ENCODE assay signal across 24 cellular contexts in genomic region chr3:186121968-186122367, GRCh38. TPM values are rescaled to one million over a fixed set of nuclear protein-coding genes. Genes with fewer than 3 reads are reported as not detected.
A peak's percentile ranks its signal among the peaks of the same experiment; 100 is the strongest.
DNase-seq lines count a peak whose midpoint lies in the region; ATAC-seq, FAIRE-seq and TF ChIP-seq lines count a peak whose summit lies in the region.
"Had no signal": no experiment of that assay in that cellular context is flagged by ENCODE, and none has a peak within 500 bp of the region (broad histone marks: within the 10 kb centered on the region; RNA-seq: fewer than 3 reads in every experiment).

No MANE protein-coding gene starts in this region.

- peak overlapping the region; percentile 46 to 50 for H3K4me2 ChIP-seq in H1 (ENCODE audit: insufficient read depth in 1 of 2, low read depth in 2 of 2, low read length in 2 of 2)

- BruUV-seq in A673 (replicated peaks; lab: Mats Ljungman, UMichigan): no TSS peak

- no peak overlapping the region for H3K23ac ChIP-seq in H1 (ENCODE audit: insufficient read length)

- peak overlapping the region; percentile 12 for H2BK120ac ChIP-seq in H1 (replicated peaks; ENCODE audit: low read depth, low read length)

- no peak overlapping the region for H4K8ac ChIP-seq in H1 (ENCODE audit: extremely low read depth, insufficient read depth, low read length)

- H3K18ac ChIP-seq in H1 (ENCODE audit: extremely low read depth, low read length): peak overlapping the region; percentile 71

- TF ChIP-seq CTCF in H1 (IDR thresholded peaks at IDR 0.05; ENCODE audit: control extremely low read depth in 1 of 3, insufficient read depth in 1 of 3, low read depth in 1 of 3, low read length in 3 of 3) (no peak), lower lobe of right lung (IDR thresholded peaks at IDR 0.05) (no peak), type B pancreatic cell (conservative IDR thresholded peaks at IDR 0.05) (no peak), psoas muscle (IDR thresholded peaks at IDR 0.05) (no peak), A673 (conservative IDR thresholded peaks at IDR 0.05; ENCODE audit: low read depth, low read length) (no peak)

- TF ChIP-seq RAD21 in H1 (IDR thresholded peaks at IDR 0.05 in 1 of 2, conservative IDR thresholded peaks at IDR 0.05 in 1 of 2; ENCODE audit: low read depth in 2 of 2, low read length in 2 of 2): no peak

- CTCF ChIA-PET in H1 (lab: Charles Lee; ENCODE audit: partially characterized antibody) (interaction anchor here (0.8 to 1.2 kb wide), 5 partner anchors 8 to 108 kb away, joined by 3 to 4 read pairs (median 4); no protein-coding TSS in a partner anchor), A673 (lab: Charles Lee) (no interaction called here)

- no peak overlapping the region for H3K14ac ChIP-seq in H1 (ENCODE audit: insufficient read length)

- peak overlapping the region; percentile 91 for H3K27ac Mint-ChIP-seq in type B pancreatic cell
- H3K27ac Mint-ChIP-seq: activated naive CD4-positive, alpha-beta T cell treated with anti-CD3 and anti-CD28 coated beads, Interleukin-2, amount 50 U/mL, for 72 hours; activated T-cell treated with anti-CD3 and anti-CD28 coated beads, Interleukin-2, amount 50 U/mL, for 72 hours; CD4-positive, CD25-positive, alpha-beta regulatory T cell; stimulated activated naive B cell treated with anti-CD40 and anti-IgM and Interleukin-4, amounts not matched to agents 10 μg/mL and 1 μg/mL and 100 μg/mL, for 72 hours had no signal

- H3K4me3 Mint-ChIP-seq in type B pancreatic cell: peak overlapping the region; percentile 5
- H3K4me3 Mint-ChIP-seq: activated T-cell treated with anti-CD3 and anti-CD28 coated beads, Interleukin-2, amount 50 U/mL, for 72 hours; CD4-positive, CD25-positive, alpha-beta regulatory T cell; stimulated activated naive B cell treated with anti-CD40 and anti-IgM and Interleukin-4, amounts not matched to agents 10 μg/mL and 1 μg/mL and 100 μg/mL, for 72 hours had no signal

- peak overlapping the region; percentile 68; the same call in 1 of the 2 replicates for H2BK12ac ChIP-seq in H1 (ENCODE audit: low read depth, low read length)

- H4K20me1 ChIP-seq in H1 (replicated peaks in 1 of 2; ENCODE audit: control insufficient read depth in 1 of 2, insufficient read depth in 2 of 2, low read length in 2 of 2): peaks cover 0 to 3% of the 10 kb centered on the region in 2 experiments

- H3K4me3 ChIP-seq in H1 (ENCODE audit: extremely low read depth in 1 of 4, insufficient read depth in 2 of 4, low read depth in 3 of 4, low read length in 4 of 4) (0 out of 8 replicates have a peak overlapping the region, but pooled peaks of 1 of the 4 experiments have one; percentile 1), lower lobe of right lung (peak overlapping the region; percentile 11), psoas muscle (no peak overlapping the region), A673 (ENCODE audit: low read depth, low read length, poor library complexity, severe bottlenecking) (no peak overlapping the region)
- H3K4me3 ChIP-seq: gastrocnemius medialis, SK-N-MC, tibial nerve had no signal

- H3K23me2 ChIP-seq in H1 (ENCODE audit: low read depth, low read length): peaks cover 17% of the 10 kb centered on the region; the same call in 1 of the 2 replicates

- H3K79me1 ChIP-seq in H1 (ENCODE audit: low read depth, low read length): no peaks in the 10 kb centered on the region

- DNase-seq in Right ventricle myocardium superior (no peak), Right ventricle myocardium inferior (ENCODE audit: missing footprints) (no peak), H1 (ENCODE audit: low read depth in 1 of 2, low spot score in 2 of 2) (peak in 1 of 2 experiments; percentile 59), lower lobe of right lung (peak; percentile 51), type B pancreatic cell (ENCODE audit: extremely low spot score, unreplicated experiment) (no peak), NCI-H2107 treated with DMSO at 0.1 percent for 48 hours (lab: John Stamatoyannopoulos, UW; ENCODE audit: unreplicated experiment) (no peak), psoas muscle (no peak), A673 (ENCODE audit: low spot score) (no peak)
- DNase-seq: activated CD8-positive, alpha-beta memory T cell treated with anti-CD3 and anti-CD28 coated beads for 24 hours; activated T-cell treated with anti-CD3 and anti-CD28 coated beads, Interleukin-2, amount 50 U/mL, for 72 hours; CD4-positive, CD25-positive, alpha-beta regulatory T cell; DND-41; gastrocnemius medialis; GOT3; KBM-7; NCI-H1048; NCI-H69; stimulated activated naive B cell treated with anti-CD40 and anti-IgM and Interleukin-4, amounts not matched to agents 10 μg/mL and 1 μg/mL and 100 μg/mL, for 72 hours; T-helper 9 cell had no signal

- intact Hi-C loops in Right ventricle myocardium superior (cut with DNase I) (no loop called here), Right ventricle myocardium inferior (cut with DNase I) (no loop called here), lower lobe of right lung (cut with DNase I) (no loop called here), psoas muscle (cut with DNase I) (no loop called here), A673 (cut with micrococcal nuclease; ENCODE audit: unreplicated experiment) (no loop called here)

- no peak overlapping the region for H2BK15ac ChIP-seq in H1 (ENCODE audit: low read length)

- no peak overlapping the region for H4K5ac ChIP-seq in H1 (ENCODE audit: insufficient read length, low read depth, low read length)

- H3K79me2 ChIP-seq in H1 (ENCODE audit: control insufficient read depth in 1 of 2, insufficient read depth in 2 of 2, low read length in 2 of 2): no peaks in the 10 kb centered on the region

- peaks cover 2% of the 10 kb centered on the region for H3K27me3 Mint-ChIP-seq in type B pancreatic cell

- H3K56ac ChIP-seq in H1 (replicated peaks; ENCODE audit: insufficient read length, low read depth, low read length): no peak overlapping the region

- H3K9me3 ChIP-seq in H1 (ENCODE audit: insufficient read depth in 2 of 2, low read depth in 1 of 2, low read length in 1 of 2) (no peaks in the 10 kb centered on the region), lower lobe of right lung (no peaks in the 10 kb centered on the region), psoas muscle (no peaks in the 10 kb centered on the region), A673 (ENCODE audit: low read depth, low read length, poor library complexity, severe bottlenecking) (no peaks in the 10 kb centered on the region)
- H3K9me3 ChIP-seq: gastrocnemius medialis, tibial nerve had no signal

- peaks cover 33% of the 10 kb centered on the region for H3K4me1 Mint-ChIP-seq in type B pancreatic cell (ENCODE audit: unreplicated experiment)
- H3K4me1 Mint-ChIP-seq: CD4-positive, CD25-positive, alpha-beta regulatory T cell had no signal

- no peak overlapping the region for H2BK20ac ChIP-seq in H1 (ENCODE audit: low read length)

- no peak overlapping the region for H4K91ac ChIP-seq in H1 (replicated peaks; ENCODE audit: insufficient read length, low read length)

- peaks cover 5% of the 10 kb centered on the region for H3K9me3 Mint-ChIP-seq in type B pancreatic cell
- H3K9me3 Mint-ChIP-seq: stimulated activated naive B cell treated with anti-CD40 and anti-IgM and Interleukin-4, amounts not matched to agents 10 μg/mL and 1 μg/mL and 100 μg/mL, for 72 hours had no signal

- POLR2A ChIA-PET in H1 (lab: Charles Lee; ENCODE audit: partially characterized antibody) (interaction anchor here (0.7 to 5.9 kb wide), 3 partner anchors 13 to 71 kb away, joined by 3 to 42 read pairs (median 9); partner anchors contain the start of gene ETV5), A673 (lab: Charles Lee; ENCODE audit: low non-redundant PET) (interaction anchor here (0.6 kb wide), 1 partner anchor 358 kb away, joined by 6 read pairs; no protein-coding TSS in a partner anchor)

- H3K4me1 ChIP-seq in H1 (replicated peaks in 1 of 4; ENCODE audit: control insufficient read depth in 3 of 4, insufficient read depth in 4 of 4, low read length in 3 of 4): peaks cover 3 to 11% (median 8%) of the 10 kb centered on the region in 4 experiments; a peak in 4 of 7 replicates
- H3K4me1 ChIP-seq in lower lobe of right lung: peaks cover 5% of the 10 kb centered on the region
- no peaks in the 10 kb centered on the region for H3K4me1 ChIP-seq in psoas muscle
- peaks cover 14% of the 10 kb centered on the region for H3K4me1 ChIP-seq in A673 (ENCODE audit: insufficient read depth, low read length, poor library complexity, severe bottlenecking)
- H3K4me1 ChIP-seq: gastrocnemius medialis, tibial nerve had no signal

- no peak overlapping the region for H3K4ac ChIP-seq in H1 (replicated peaks; ENCODE audit: insufficient read length, low read depth, low read length)

- TF ChIP-seq POLR2A in H1 (IDR thresholded peaks at IDR 0.05; ENCODE audit: control extremely low read depth in 1 of 2, low read depth in 2 of 2, low read length in 2 of 2): peak in 1 of 2 experiments; percentile 52; a peak in 1 of 3 replicates

- peak overlapping the region; percentile 78; the same call in 1 of the 2 replicates for H2AFZ ChIP-seq in H1 (ENCODE audit: low read length)

- peak; percentile 70 for FAIRE-seq in H1 (lab: Jason Lieb, UNC)
- FAIRE-seq: GM18507 had no signal

- H3K9ac ChIP-seq in H1 (replicated peaks in 1 of 4; ENCODE audit: extremely low read depth in 1 of 4, low read depth in 3 of 4, low read length in 3 of 4): no peak overlapping the region

- H2BK5ac ChIP-seq in H1 (ENCODE audit: low read depth, low read length): no peak overlapping the region; the same call in 1 of the 2 replicates

- H3K27ac ChIP-seq in H1 (ENCODE audit: low read depth, low read length): no peak overlapping the region
- H3K27ac ChIP-seq in lower lobe of right lung: peak overlapping the region; percentile 48
- H3K27ac ChIP-seq in psoas muscle: no peak overlapping the region
- H3K27ac ChIP-seq in A673 (ENCODE audit: low read depth, low read length, poor library complexity, severe bottlenecking): no peak overlapping the region
- H3K27ac ChIP-seq: gastrocnemius medialis, SK-N-MC, tibial nerve had no signal

- H3K36me3 Mint-ChIP-seq in type B pancreatic cell: no peaks in the 10 kb centered on the region
- H3K36me3 Mint-ChIP-seq: activated naive CD4-positive, alpha-beta T cell treated with anti-CD3 and anti-CD28 coated beads, Interleukin-2, amount 50 U/mL, for 72 hours; CD4-positive, CD25-positive, alpha-beta regulatory T cell; stimulated activated naive B cell treated with anti-CD40 and anti-IgM and Interleukin-4, amounts not matched to agents 10 μg/mL and 1 μg/mL and 100 μg/mL, for 72 hours had no signal

- no peak overlapping the region for H2AK5ac ChIP-seq in H1 (ENCODE audit: low read depth, low read length)

- no peak for TF ChIP-seq EP300 in H1 (IDR thresholded peaks at IDR 0.05; ENCODE audit: borderline replicate concordance in 1 of 2, low read depth in 2 of 2, low read length in 2 of 2)

- H3K36me3 ChIP-seq in H1 (ENCODE audit: control insufficient read depth in 2 of 4, insufficient read depth in 4 of 4, low read length in 3 of 4) (no peaks in the 10 kb centered on the region; a peak in 1 of 8 replicates), lower lobe of right lung (no peaks in the 10 kb centered on the region), psoas muscle (ENCODE audit: insufficient read depth in 1 of 2, low read depth in 1 of 2) (no peaks in the 10 kb centered on the region), A673 (ENCODE audit: insufficient read depth, low read length, poor library complexity, severe bottlenecking) (no peaks in the 10 kb centered on the region)
- H3K36me3 ChIP-seq: gastrocnemius medialis, tibial nerve had no signal

- WGBS in H1 (ENCODE audit: extremely low coverage in 1 of 2, insufficient coverage in 1 of 2, insufficient read length in 1 of 2, insufficient replicate concordance in 2 of 2, low coverage in 1 of 2, low lambda C conversion rate in 2 of 2, missing lambda C conversion rate in 1 of 2), 2 experiments: 42% methylated on average over 2 of the region's 2 CpGs; no CpG with 5 or more reads in 1 of the 2 experiments
- WGBS in psoas muscle, 3 donors: 20 to 30% (median 25%) methylated on average over 2 of the region's 2 CpGs

- ATAC-seq in Right ventricle myocardium superior (ENCODE audit: poor library complexity): peak; percentile 60
- no peak for ATAC-seq in Right ventricle myocardium inferior
- ATAC-seq in lower lobe of right lung: peak; percentile 52 to 56
- ATAC-seq in psoas muscle: no peak
- ATAC-seq: activated CD4-positive, CD25-positive, alpha-beta regulatory T cell treated with anti-CD3 and anti-CD28 coated beads, Interleukin-2, amount 50 U/mL, for 24 hours; activated naive CD4-positive, alpha-beta T cell treated with anti-CD3 and anti-CD28 coated beads, Interleukin-2, amount 50 U/mL, for 72 hours; activated T-cell treated with anti-CD3 and anti-CD28 coated beads, Interleukin-2, amount 50 U/mL, for 72 hours; gastrocnemius medialis; stimulated activated naive B cell treated with anti-CD40 and anti-IgM and Interleukin-4, amounts not matched to agents 10 μg/mL and 1 μg/mL and 100 μg/mL, for 72 hours had no signal

- peaks cover 0 to 2% (median 0%) of the 10 kb centered on the region in 4 experiments; a peak in 1 of 7 replicates for H3K27me3 ChIP-seq in H1 (replicated peaks in 1 of 4; ENCODE audit: control insufficient read depth in 3 of 4, extremely low read depth in 1 of 4, insufficient read depth in 3 of 4, low read length in 3 of 4)
- peaks cover 6% of the 10 kb centered on the region for H3K27me3 ChIP-seq in lower lobe of right lung (ENCODE audit: low read depth)
- peaks cover 0 to 5% (median 0%) of the 10 kb centered on the region in 3 donors for H3K27me3 ChIP-seq in psoas muscle (ENCODE audit: insufficient read depth in 3 of 3, low read length in 2 of 3)
- H3K27me3 ChIP-seq in A673 (replicated peaks; ENCODE audit: insufficient read depth, low read depth, low read length, poor library complexity): no peaks in the 10 kb centered on the region
- H3K27me3 ChIP-seq: tibial nerve had no signal

RNA-seq across cellular contexts. Expression of gene ETV5, which starts 13.1 kb away (rescaled TPM):
- 5.9 TPM for total RNA-seq in Right ventricle myocardium superior
- 4.7 TPM for total RNA-seq in Right ventricle myocardium inferior
- total RNA-seq in H1 (2021; fragmentation: NEBNext Ultra II Directional; extraction: Animal tissue kit (Norgen Biotek cat#: 25700)): 31.9 and 36.9 TPM in 2 replicates
- 11.8 and 13.1 TPM in 2 replicates for polyA plus RNA-seq in H1 (2011; rRNA removed)
- 9.3 TPM for polyA plus RNA-seq in H1 (2011; cell fraction: cytosol; rRNA removed)
- 13.9 TPM for polyA plus RNA-seq in H1 (2011; cell fraction: nucleus; rRNA removed)
- polyA plus RNA-seq in H1 (2012, experiment 1 of 2): 16.4 to 19.6 TPM (median 18.1 TPM) in 4 replicates
- polyA plus RNA-seq in H1 (2012, experiment 2 of 2): 31.3 TPM
- 24.7 TPM for polyA plus RNA-seq in H1 (2013, experiment 1 of 2)
- polyA plus RNA-seq in H1 (2013, experiment 2 of 2): 25.7 TPM
- 35.6 and 42.7 TPM in 2 replicates for polyA minus RNA-seq in H1 (2011; rRNA and poly(A)+ RNA removed)
- 26.0 TPM for polyA minus RNA-seq in H1 (2011; cell fraction: cytosol; rRNA and poly(A)+ RNA removed)
- 17.8 TPM for polyA minus RNA-seq in H1 (2011; cell fraction: nucleus; rRNA and poly(A)+ RNA removed)
- 65.5 TPM for total RNA-seq in lower lobe of right lung
- total RNA-seq in type B pancreatic cell (ENCODE audit: low replicate concordance): 26.4 and 42.2 TPM in 2 replicates
- total RNA-seq in psoas muscle: 10 to 100 TPM in 2 of 4 donors, 1 to 10 TPM in 2; 7.2 to 47.1 (median 27.3) TPM
- 10 to 100 TPM in 1 of 3 donors, 1 to 10 TPM in 2; 7.9 to 14.4 (median 8.0) TPM for polyA plus RNA-seq in psoas muscle
- 87.4 and 92.9 TPM in 2 replicates for total RNA-seq in A673 (2021)
- total RNA-seq: CD4-positive, CD25-positive, alpha-beta regulatory T cell had no signal

Comparison
In these comparisons a context has a peak if more than half of its experiments do, and no peak if none do; other contexts are left out.
1. ATAC-seq: peak in Right ventricle myocardium superior (single experiment) and lower lobe of right lung (2 of 2); none in Right ventricle myocardium inferior (single experiment) and psoas muscle (0 of 4).